ENCODE assay signal across 13 cellular contexts in the genomic region with DNA sequence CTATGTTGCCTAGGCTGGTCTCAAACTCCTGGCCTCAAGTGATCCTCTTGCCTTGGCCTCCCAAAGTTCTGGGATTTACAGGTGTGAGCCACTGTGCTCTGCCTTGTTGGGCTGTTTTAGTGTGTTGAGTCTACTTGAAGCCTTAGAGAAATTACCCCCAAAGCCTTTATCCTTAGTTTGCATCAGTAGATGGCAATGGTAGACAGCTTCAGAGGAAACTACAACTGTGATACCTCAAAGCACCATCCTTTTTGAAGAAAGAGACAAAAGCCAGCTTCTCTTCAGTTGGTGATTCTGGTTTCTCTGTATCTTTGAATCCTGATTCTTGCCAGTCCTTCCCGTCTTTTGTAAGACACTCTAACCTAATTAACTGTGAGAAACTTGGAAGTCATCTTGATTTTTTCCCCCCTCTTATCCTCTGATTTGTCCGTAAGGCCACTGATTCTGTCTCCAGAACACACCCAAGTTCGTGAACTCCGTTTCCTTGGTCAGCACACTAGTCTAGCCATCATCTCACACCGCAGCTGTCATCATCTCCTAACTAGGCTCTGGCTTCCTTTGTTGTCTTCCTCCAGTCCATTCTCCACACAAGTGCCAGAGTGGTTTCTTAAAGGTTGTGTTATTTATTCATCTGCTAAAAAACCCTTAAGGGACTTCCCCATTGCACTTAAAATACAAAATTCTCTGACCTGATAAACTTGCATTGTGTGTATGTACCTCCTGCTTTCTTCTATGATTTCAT. TPM values are rescaled to one million over a fixed set of nuclear protein-coding genes. Genes with fewer than 3 reads are reported as not detected.
DNase-seq lines count a peak whose midpoint lies in the region; ATAC-seq and TF ChIP-seq lines count a peak whose summit lies in the region.
"Had no signal": no experiment of that assay in that cellular context is flagged by ENCODE, and none has a peak within 500 bp of the region (broad histone marks: within the 10 kb centered on the region; RNA-seq: fewer than 3 reads in every experiment).

No MANE protein-coding gene starts in this region.

- no peaks in the 10 kb centered on the region for H3K9me3 ChIP-seq in heart left ventricle
- H3K9me3 ChIP-seq: tibial nerve had no signal

- peak in 3 of 4 donors; percentile 26 to 49 (median 36) for ATAC-seq in heart left ventricle
- ATAC-seq in GM18909 (IDR thresholded peaks at IDR 0.05; ENCODE audit: poor library complexity, unreplicated experiment) = no peak

- peak overlapping the region in 4 of 5 experiments; percentile 2 to 78 (median 63) for H3K27ac Mint-ChIP-seq in brain
- H3K27ac Mint-ChIP-seq in mesothelial cell of epicardium = peak overlapping the region; percentile 49

- no peaks in the 10 kb centered on the region for H3K27me3 ChIP-seq in heart left ventricle
- H3K27me3 ChIP-seq: tibial nerve had no signal

- H3K4me3 ChIP-seq in heart left ventricle = peak overlapping the region in 1 of 12 donors; percentile 15
- H3K4me3 ChIP-seq: tibial nerve had no signal

- H3K36me3 Mint-ChIP-seq in brain (peaks cover 87% of the 10 kb centered on the region), mesothelial cell of epicardium (peaks cover 41% of the 10 kb centered on the region)

- intact Hi-C loops in heart left ventricle (cut with DNase I) (no loop called here), cardiac septum (cut with DNase I) (no loop called here)

- H3K4me3 Mint-ChIP-seq in brain (peak overlapping the region in 1 of 5 experiments; percentile 2), mesothelial cell of epicardium (no peak overlapping the region)

- DNase-seq in heart left ventricle (peak in 1 of 5 donors; percentile 23), cardiac septum (ENCODE audit: low spot score) (no peak), mesothelial cell of epicardium (ENCODE audit: low spot score in 2 of 2, unreplicated experiment in 2 of 2) (no peak), NOMO-1 (lab: John Stamatoyannopoulos, UW; ENCODE audit: unreplicated experiment in 2 of 2) (no peak), NCI-H1105 (lab: John Stamatoyannopoulos, UW) (no peak)
- no peak for DNase-seq in effector CD4-positive, alpha-beta T cell
- DNase-seq: C1 segment of cervical spinal cord; effector memory CD4-positive, alpha-beta T cell; NCI-H1436 treated with DMSO at 0.1 percent for 48 hours; stimulated activated CD4-positive, alpha-beta T cell treated with anti-CD3 and anti-CD28 coated beads, Interleukin-2, amount 100 ng/mL, for 24 hours had no signal

- TF ChIP-seq POLR2A in heart left ventricle (IDR thresholded peaks at IDR 0.05) = no peak

- H3K27ac ChIP-seq in heart left ventricle = peak overlapping the region in 6 of 12 donors; percentile 4 to 46 (median 12)

- 11 to 21% (median 15%) methylated on average over 5 of the region's 5 CpGs for WGBS in heart left ventricle, 4 donors

- TF ChIP-seq CTCF in heart left ventricle (IDR thresholded peaks at IDR 0.05) (no peak), brain (conservative IDR thresholded peaks at IDR 0.05) (no peak), mesothelial cell of epicardium (IDR thresholded peaks at IDR 0.05; ENCODE audit: unreplicated experiment) (no peak)

- H3K36me3 ChIP-seq in heart left ventricle = peaks cover 0 to 98% (median 93%) of the 10 kb centered on the region in 9 donors

- H3K9me3 Mint-ChIP-seq in brain (no peaks in the 10 kb centered on the region), mesothelial cell of epicardium (peaks cover 4% of the 10 kb centered on the region)

- peaks cover 18% of the 10 kb centered on the region for H3K4me1 Mint-ChIP-seq in brain
- H3K4me1 Mint-ChIP-seq in mesothelial cell of epicardium = peaks cover 8% of the 10 kb centered on the region

- H3K4me1 ChIP-seq in heart left ventricle = peaks cover 0 to 85% (median 60%) of the 10 kb centered on the region in 12 donors

- H3K27me3 Mint-ChIP-seq in brain (no peaks in the 10 kb centered on the region), mesothelial cell of epicardium (ENCODE audit: low read depth) (no peaks in the 10 kb centered on the region)

RNA-seq across cellular contexts. Expression of gene ATP2A2, which starts 20.2 kb away (rescaled TPM):
- 1,000 to 10,000 TPM; 1,194 to 2,963 (median 1,871) TPM for total RNA-seq in heart left ventricle
- 1,000 to 10,000 TPM in 1 of 2 donors, 100 to 1,000 TPM in 1; 494 to 1,113 TPM for polyA plus RNA-seq in heart left ventricle
- total RNA-seq in cardiac septum = 918 TPM
- polyA plus RNA-seq in brain (ENCODE audit: insufficient read depth, low read depth, low replicate concordance) = 139 TPM
- 179 to 186 TPM (median 182 TPM) in 3 replicates for total RNA-seq in mesothelial cell of epicardium
